Comparison of ENCODE assay signal across 14 cellular contexts in genomic region chr11:110196241-110196754, GRCh38.
DNase-seq lines count a peak whose midpoint lies in the region; ATAC-seq and TF ChIP-seq lines count a peak whose summit lies in the region.
"Had no signal": no experiment of that assay in that cellular context is flagged by ENCODE, and none has a peak within 500 bp of the region (broad histone marks: within the 10 kb centered on the region; RNA-seq: fewer than 3 reads in every experiment).

No MANE protein-coding gene starts in this region.

- ATAC-seq in HG03521 (IDR thresholded peaks at IDR 0.05; ENCODE audit: unreplicated experiment), result no peak
- no peak for ATAC-seq in stimulated activated naive CD8-positive, alpha-beta T cell treated with anti-CD3 and anti-CD28 coated beads, Interleukin-15, Interleukin-2, amounts not matched to agents 100 U/mL and 50 U/mL, for 24 hours
- ATAC-seq: activated CD4-positive, alpha-beta T cell treated with anti-CD3 and anti-CD28 coated beads for 36 hours; effector memory CD8-positive, alpha-beta T cell had no signal

- H3K4me3 ChIP-seq in fibroblast of mammary gland (ENCODE audit: control insufficient read depth, low read depth, low read length) (no peak overlapping the region), skeletal muscle cell (ENCODE audit: low read depth, low read length) (no peak overlapping the region)
- H3K4me3 ChIP-seq: left ventricle myocardium inferior, skin epidermis had no signal

- TF ChIP-seq CTCF in fibroblast of mammary gland (conservative IDR thresholded peaks at IDR 0.05; ENCODE audit: control insufficient read depth, insufficient read depth, low read depth, low read length), result no peak

- DNase-seq in ELR (ENCODE audit: low read depth) (peak; percentile 93), RPMI7951 (ENCODE audit: low read depth) (peak; percentile 92), fibroblast of mammary gland (ENCODE audit: low read depth) (peak; percentile 99), skeletal muscle cell (ENCODE audit: low read depth) (peak; percentile 95), NCI-H2196 (lab: John Stamatoyannopoulos, UW; ENCODE audit: unreplicated experiment) (no peak), NCI-H1694 (lab: John Stamatoyannopoulos, UW) (no peak)
- DNase-seq in stimulated activated naive CD8-positive, alpha-beta T cell treated with anti-CD3 and anti-CD28 coated beads, Interleukin-15, Interleukin-2, amounts not matched to agents 100 U/mL and 50 U/mL, for 24 hours, result no peak
- DNase-seq: activated CD4-positive, alpha-beta T cell treated with anti-CD3 and anti-CD28 coated beads for 36 hours; activated naive CD4-positive, alpha-beta T cell treated with anti-CD3 and anti-CD28 coated beads, Interleukin-2, amount 50 U/mL, for 16 hours; effector memory CD8-positive, alpha-beta T cell; left ventricle myocardium inferior; NCI-H187 had no signal

Comparison
In these comparisons a context has a peak if more than half of its experiments do, and no peak if none do; other contexts are left out.
1. DNase-seq: peak in ELR (single experiment), RPMI7951 (single experiment), fibroblast of mammary gland (single experiment) and skeletal muscle cell (single experiment); none in stimulated activated naive CD8-positive, alpha-beta T cell treated with anti-CD3 and anti-CD28 coated beads, Interleukin-15, Interleukin-2, amounts not matched to agents 100 U/mL and 50 U/mL, for 24 hours (single experiment), NCI-H2196 (single experiment) and NCI-H1694 (single experiment).